In the genomic region with DNA sequence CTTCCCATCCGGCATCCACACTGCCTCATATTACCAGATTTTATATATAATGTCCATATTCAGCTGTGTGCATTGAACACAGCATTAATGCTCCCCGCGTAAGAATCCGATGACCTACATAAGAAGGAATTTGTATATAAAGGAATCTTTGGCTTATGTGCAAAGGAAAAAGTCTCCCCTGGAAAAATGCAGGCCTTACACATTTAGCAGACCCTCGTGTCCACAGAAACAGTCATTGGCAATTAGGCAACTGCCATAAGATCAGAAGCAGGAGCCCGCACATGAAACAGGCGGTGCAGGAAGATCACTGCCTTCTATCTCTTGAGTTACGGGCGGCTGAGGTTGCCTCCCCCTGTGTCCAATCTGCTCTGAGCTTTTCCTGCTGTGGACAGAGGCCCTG, we compare ENCODE assay signal across 25 cellular contexts.
DNase-seq lines count a peak whose midpoint lies in the region; ATAC-seq and TF ChIP-seq lines count a peak whose summit lies in the region.
"Had no signal": no experiment of that assay in that cellular context is flagged by ENCODE, and none has a peak within 500 bp of the region (broad histone marks: within the 10 kb centered on the region; RNA-seq: fewer than 3 reads in every experiment).

No MANE protein-coding gene starts in this region.

- H3K36me3 ChIP-seq in esophagus muscularis mucosa (no peaks in the 10 kb centered on the region), mesodermal cell (ENCODE audit: control insufficient read depth, insufficient read depth, low read length) (no peaks in the 10 kb centered on the region), Peyer's patch (no peaks in the 10 kb centered on the region)
- H3K36me3 ChIP-seq: BLaER1 treated with 17β-estradiol and CSF1 and Interleukin-3, amounts not matched to agents 10 nM and 100 nM; heart right ventricle; left lung; stomach; thyroid gland; vagina had no signal

- H3K4me1 ChIP-seq in esophagus muscularis mucosa (no peaks in the 10 kb centered on the region), mesodermal cell (ENCODE audit: control insufficient read depth, insufficient read depth, low read length, poor library complexity, severe bottlenecking) (no peaks in the 10 kb centered on the region), Peyer's patch (no peaks in the 10 kb centered on the region)
- H3K4me1 ChIP-seq: BLaER1 treated with 17β-estradiol and CSF1 and Interleukin-3, amounts not matched to agents 10 nM and 100 nM; Caco-2; heart right ventricle; left lung; stomach; thyroid gland; vagina had no signal

- intact Hi-C loops in esophagus muscularis mucosa (cut with DNase I), result no loop called here

- H3K4me3 ChIP-seq in AG04450 (ENCODE audit: low read depth, low read length), result no peak overlapping the region; the same call in 1 of the 2 replicates
- no peak overlapping the region for H3K4me3 ChIP-seq in esophagus muscularis mucosa
- H3K4me3 ChIP-seq in mesodermal cell (ENCODE audit: extremely low read depth, insufficient read depth, low read length, poor library complexity, severe bottlenecking), result no peak overlapping the region
- no peak overlapping the region for H3K4me3 ChIP-seq in Peyer's patch
- H3K4me3 ChIP-seq: BLaER1 treated with 17β-estradiol and CSF1 and Interleukin-3, amounts not matched to agents 10 nM and 100 nM; dorsolateral prefrontal cortex; heart right ventricle; left lung; skin epidermis; stomach; thyroid gland; vagina had no signal

- 20% methylated on average over 7 of the region's 9 CpGs for WGBS in esophagus muscularis mucosa
- WGBS in mesodermal cell (ENCODE audit: insufficient coverage in 2 of 2), 2 experiments, result 84 to 88% methylated on average over 5 of the region's 9 CpGs

- ATAC-seq in GM21737 (IDR thresholded peaks at IDR 0.05; ENCODE audit: unreplicated experiment) (no peak), GM19035 (IDR thresholded peaks at IDR 0.05; ENCODE audit: unreplicated experiment) (no peak), GM21528 (IDR thresholded peaks at IDR 0.05; ENCODE audit: low FRiP score, unreplicated experiment) (no peak)
- ATAC-seq: activated CD4-positive, alpha-beta T cell treated with anti-CD3 and anti-CD28 coated beads for 36 hours; activated CD8-positive, alpha-beta T cell treated with anti-CD3 and anti-CD28 coated beads, Interleukin-2, amount 10 ng/mL, durations not matched to agents 7 days and 5 days; heart right ventricle; left lung had no signal

- DNase-seq in AG04450 (ENCODE audit: low read depth, low spot score), result peak; percentile 54
- DNase-seq in HCEC 1CT, result peak; percentile 38
- DNase-seq in esophagus muscularis mucosa (ENCODE audit: extremely low spot score), result peak; percentile 70
- no peak for DNase-seq in Peyer's patch
- DNase-seq: activated CD4-positive, alpha-beta T cell treated with anti-CD3 and anti-CD28 coated beads for 36 hours; activated CD8-positive, alpha-beta T cell treated with anti-CD3 and anti-CD28 coated beads, Interleukin-2, amount 10 ng/mL, durations not matched to agents 7 days and 5 days; Caco-2; DMS79; dorsolateral prefrontal cortex; heart right ventricle; left lung; naive B cell; NCI-H146; NCI-H2107; NCI-H446; NCI-H774; stomach; thyroid gland had no signal

- no peak for TF ChIP-seq POLR2A in esophagus muscularis mucosa (IDR thresholded peaks at IDR 0.05; ENCODE audit: low read depth)
- TF ChIP-seq POLR2A in Peyer's patch (IDR thresholded peaks at IDR 0.05), result no peak

- no peak for TF ChIP-seq EP300 in esophagus muscularis mucosa (IDR thresholded peaks at IDR 0.05)

- H3K27me3 ChIP-seq in AG04450 (ENCODE audit: control insufficient read depth, insufficient read depth, low read length), result no peaks in the 10 kb centered on the region
- H3K27me3 ChIP-seq in esophagus muscularis mucosa, result peaks cover 0 to 13% (median 0%) of the 10 kb centered on the region in 4 donors
- H3K27me3 ChIP-seq in Peyer's patch, result no peaks in the 10 kb centered on the region
- H3K27me3 ChIP-seq: BLaER1 treated with 17β-estradiol and CSF1 and Interleukin-3, amounts not matched to agents 10 nM and 100 nM; heart right ventricle; left lung; thyroid gland; vagina had no signal

- TF ChIP-seq CTCF in AG04450 (IDR thresholded peaks at IDR 0.05; ENCODE audit: low read depth, low read length) (no peak), esophagus muscularis mucosa (IDR thresholded peaks at IDR 0.05) (no peak), Peyer's patch (IDR thresholded peaks at IDR 0.05) (no peak)

- POLR2A ChIA-PET in AG04450 (lab: Yijun Ruan, JAX), result no interaction called here

- CTCF ChIA-PET in AG04450 (lab: Charles Lee), result no interaction called here

- peak overlapping the region; percentile 40 for H3K27ac ChIP-seq in AG04450 (ENCODE audit: low read depth, low read length)
- H3K27ac ChIP-seq in esophagus muscularis mucosa (replicated peaks in 1 of 4), result no peak overlapping the region
- H3K27ac ChIP-seq in mesodermal cell (ENCODE audit: low read depth, low read length, severe bottlenecking), result peak overlapping the region; percentile 45
- H3K27ac ChIP-seq in Peyer's patch, result no peak overlapping the region
- H3K27ac ChIP-seq: BLaER1 treated with 17β-estradiol and CSF1 and Interleukin-3, amounts not matched to agents 10 nM and 100 nM; dorsolateral prefrontal cortex; heart right ventricle; left lung; skin epidermis; stomach; thyroid gland; vagina had no signal

- H3K9me3 ChIP-seq in AG04450 (ENCODE audit: control insufficient read depth, insufficient read depth, low read length) (no peaks in the 10 kb centered on the region), esophagus muscularis mucosa (no peaks in the 10 kb centered on the region), mesodermal cell (ENCODE audit: control insufficient read depth, low read length) (no peaks in the 10 kb centered on the region), Peyer's patch (no peaks in the 10 kb centered on the region)
- H3K9me3 ChIP-seq: BLaER1 treated with 17β-estradiol and CSF1 and Interleukin-3, amounts not matched to agents 10 nM and 100 nM; Caco-2; heart right ventricle; left lung; stomach; thyroid gland; vagina had no signal

Comparison
In these comparisons a context has a peak if more than half of its experiments do, and no peak if none do; other contexts are left out.
1. DNase-seq: peak in AG04450 (single experiment), HCEC 1CT (single experiment) and esophagus muscularis mucosa (single experiment); none in Peyer's patch (0 of 3).
2. H3K27ac ChIP-seq: peak in AG04450 (single experiment) and mesodermal cell (single experiment); none in esophagus muscularis mucosa (0 of 4) and Peyer's patch (0 of 4).